14 cellular contexts compared by ENCODE assay signal in genomic region chr16:20441862-20442261, GRCh38. TPM values are rescaled to one million over a fixed set of nuclear protein-coding genes. Genes with fewer than 3 reads are reported as not detected.
"Had no signal": no experiment of that assay in that cellular context is flagged by ENCODE, and none has a peak within 500 bp of the region (broad histone marks: within the 10 kb centered on the region; RNA-seq: fewer than 3 reads in every experiment).

No MANE protein-coding gene starts in this region.

RNA-seq across cellular contexts. Expression of gene ACSM2A, which starts 9.5 kb away (rescaled TPM):
- total RNA-seq: stomach, suprapubic skin, temporal lobe, thoracic aorta, tibial nerve, transverse colon, upper lobe of right lung, ureter, urinary bladder, uterus, vagina had no signal

RNA-seq across cellular contexts. Expression of gene PDILT, which starts 37.3 kb away (rescaled TPM):
- total RNA-seq: subcutaneous adipose tissue, suprapubic skin, temporal lobe, thoracic aorta, thyroid gland, tibial nerve, transverse colon, upper lobe of left lung, upper lobe of right lung, ureter, urinary bladder, uterus, vagina had no signal
- polyA plus RNA-seq: urinary bladder had no signal
